1 cellular context compared by ENCODE assay signal in the genomic region with DNA sequence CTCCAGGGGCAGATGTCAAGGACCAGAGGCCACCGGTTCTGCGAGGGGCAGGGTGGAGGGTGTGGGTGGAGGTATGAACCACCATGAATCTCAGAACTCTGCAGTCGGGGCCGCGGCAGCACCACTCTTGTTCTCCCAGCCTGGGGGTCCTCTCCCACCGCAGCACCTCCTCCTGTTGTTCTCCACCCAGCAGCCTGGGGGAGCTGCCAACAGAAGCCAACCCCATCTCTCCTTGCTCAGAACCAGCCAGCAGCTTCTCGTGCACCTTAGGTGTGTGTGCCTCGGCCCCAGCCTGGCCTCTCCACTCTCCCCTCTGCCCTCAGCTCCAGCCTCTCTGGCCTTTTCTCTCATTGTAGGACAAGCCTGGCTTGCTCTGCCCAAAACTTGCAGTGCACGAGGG.
TF ChIP-seq lines count a peak whose summit lies in the region.

No MANE protein-coding gene starts in this region.

TF ChIP-seq in H1, 55 proteins besides CTCF, POLR2A, EP300 and RAD21:
- no peak for TF ChIP-seq ASH2L (IDR thresholded peaks at IDR 0.05; ENCODE audit: low read length)
- TF ChIP-seq SIN3A (conservative IDR thresholded peaks at IDR 0.05 in 1 of 2, IDR thresholded peaks at IDR 0.05 in 1 of 2; ENCODE audit: low read depth in 1 of 2, low read length in 2 of 2), result no peak
- no peak for TF ChIP-seq TBP (IDR thresholded peaks at IDR 0.05; ENCODE audit: low read depth, low read length)
- no peak for TF ChIP-seq SP2 (IDR thresholded peaks at IDR 0.05; ENCODE audit: low read length)
- TF ChIP-seq KDM5A (IDR thresholded peaks at IDR 0.05; ENCODE audit: low read length), result no peak
- no peak for TF ChIP-seq CBX5 (IDR thresholded peaks at IDR 0.05; ENCODE audit: low read depth, low read length)
- TF ChIP-seq BCL11A (IDR thresholded peaks at IDR 0.05; ENCODE audit: low read depth in 2 of 2, low read length in 2 of 2), result no peak
- TF ChIP-seq ZNF274 (IDR thresholded peaks at IDR 0.05; ENCODE audit: borderline replicate concordance, extremely low read depth, low read length), result no peak
- no peak for TF ChIP-seq RFX5 (IDR thresholded peaks at IDR 0.05; ENCODE audit: borderline replicate concordance, low read depth, low read length)
- TF ChIP-seq, protein P1, sequence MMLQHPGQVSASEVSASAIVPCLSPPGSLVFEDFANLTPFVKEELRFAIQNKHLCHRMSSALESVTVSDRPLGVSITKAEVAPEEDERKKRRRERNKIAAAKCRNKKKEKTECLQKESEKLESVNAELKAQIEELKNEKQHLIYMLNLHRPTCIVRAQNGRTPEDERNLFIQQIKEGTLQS (IDR thresholded peaks at IDR 0.05; ENCODE audit: insufficient read depth, low read depth, low read length), result no peak
- no peak for TF ChIP-seq KDM4A (IDR thresholded peaks at IDR 0.05; ENCODE audit: low read depth, low read length, severe bottlenecking)
- no peak for TF ChIP-seq GTF2F1 (IDR thresholded peaks at IDR 0.05; ENCODE audit: borderline replicate concordance, low read depth, low read length)
- TF ChIP-seq, protein P2, sequence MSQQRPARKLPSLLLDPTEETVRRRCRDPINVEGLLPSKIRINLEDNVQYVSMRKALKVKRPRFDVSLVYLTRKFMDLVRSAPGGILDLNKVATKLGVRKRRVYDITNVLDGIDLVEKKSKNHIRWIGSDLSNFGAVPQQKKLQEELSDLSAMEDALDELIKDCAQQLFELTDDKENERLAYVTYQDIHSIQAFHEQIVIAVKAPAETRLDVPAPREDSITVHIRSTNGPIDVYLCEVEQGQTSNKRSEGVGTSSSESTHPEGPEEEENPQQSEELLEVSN (IDR thresholded peaks at IDR 0.05), result no peak
- TF ChIP-seq BRCA1 (IDR thresholded peaks at IDR 0.05; ENCODE audit: low read depth, low read length), result no peak
- TF ChIP-seq CHD2 (IDR thresholded peaks at IDR 0.05; ENCODE audit: low read length), result no peak
- no peak for TF ChIP-seq CHD1 (IDR thresholded peaks at IDR 0.05; ENCODE audit: low read depth, low read length)
- TF ChIP-seq NRF1 (IDR thresholded peaks at IDR 0.05; ENCODE audit: low read depth, low read length), result no peak
- TF ChIP-seq POLR2AphosphoS5 (IDR thresholded peaks at IDR 0.05; ENCODE audit: low read depth, low read length), result no peak
- TF ChIP-seq FOSL1 (IDR thresholded peaks at IDR 0.05; ENCODE audit: insufficient read depth, low read depth, low read length), result no peak
- no peak for TF ChIP-seq TAF1 (IDR thresholded peaks at IDR 0.05; ENCODE audit: low read depth, low read length)
